ENCODE assay signal across 1 cellular context in the genomic region with DNA sequence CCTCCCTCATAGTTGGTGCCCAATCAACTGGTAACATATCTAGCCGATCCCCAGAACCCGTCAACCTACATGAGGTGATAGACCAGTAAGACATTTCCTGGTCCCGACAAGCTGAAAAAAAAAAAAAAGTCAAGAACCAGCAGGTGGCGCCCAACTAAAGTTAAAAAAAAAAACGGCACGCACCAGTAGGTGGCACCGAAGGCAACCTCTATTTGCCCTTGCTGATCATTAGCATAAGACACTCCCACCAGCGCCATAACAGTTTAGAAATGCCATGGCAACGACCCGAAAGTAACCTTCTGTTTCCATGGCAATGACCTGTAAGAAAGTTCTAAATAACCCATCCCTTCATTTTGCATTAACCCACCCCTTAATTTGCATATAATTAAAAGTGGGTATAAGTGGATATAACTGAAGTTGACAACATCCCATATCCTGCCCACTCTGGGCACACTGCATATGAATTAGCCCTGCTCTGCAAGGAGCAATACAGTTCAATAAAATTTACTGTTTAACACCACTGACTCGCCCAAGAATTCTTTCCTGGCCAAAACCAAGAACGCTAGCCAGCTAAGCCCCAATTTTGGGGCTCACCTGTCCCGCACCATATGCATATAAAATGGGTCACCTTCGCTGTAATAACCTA.
TF ChIP-seq lines count a peak whose summit lies in the region.

No MANE protein-coding gene starts in this region.

TF ChIP-seq in K562, 482 proteins besides CTCF, POLR2A, EP300 and RAD21 (continued from another document):
- TF ChIP-seq MGA (IDR thresholded peaks at IDR 0.05) (no peak), BCL6 (CRISPR knock-in tag; IDR thresholded peaks at IDR 0.05) (no peak), POLR2B (IDR thresholded peaks at IDR 0.05; ENCODE audit: low read depth, partially characterized antibody) (no peak), ZNF609 (CRISPR knock-in tag; IDR thresholded peaks at IDR 0.05; ENCODE audit: borderline replicate concordance) (no peak), DACH1 (IDR thresholded peaks at IDR 0.05; ENCODE audit: partially characterized antibody) (no peak), SLC30A9 (CRISPR knock-in tag; IDR thresholded peaks at IDR 0.05) (no peak), ESRRA (IDR thresholded peaks at IDR 0.05; ENCODE audit: borderline replicate concordance, low read depth) (peak; percentile 87), SAFB2 (IDR thresholded peaks at IDR 0.05; ENCODE audit: borderline replicate concordance, low read depth, low read length, severe bottlenecking) (no peak), YY1 (IDR thresholded peaks at IDR 0.05; ENCODE audit: borderline replicate concordance in 1 of 3, control insufficient read depth in 1 of 3, extremely low read depth in 1 of 3, insufficient read depth in 3 of 3, insufficient read length in 1 of 3, insufficient replicate concordance in 2 of 3, low read depth in 1 of 3, low read length in 2 of 3) (peak in 1 of 3 experiments; percentile 12), RFX1 (IDR thresholded peaks at IDR 0.05) (peak; percentile 84), NR2C1 (IDR thresholded peaks at IDR 0.05) (peak; percentile 29; the same call in 1 of the 2 replicates), NR2C1 (tag; IDR thresholded peaks at IDR 0.05) (peak; percentile 70), ZFP36 (IDR thresholded peaks at IDR 0.05; ENCODE audit: low read depth, low read length, partially characterized antibody) (no peak), CBX1 (IDR thresholded peaks at IDR 0.05; ENCODE audit: low read depth) (no peak), ZNF124 (CRISPR knock-in tag; IDR thresholded peaks at IDR 0.05) (no peak), ZNF384 (IDR thresholded peaks at IDR 0.05; ENCODE audit: low read depth, low read length) (peak; percentile 79), BMI1 (IDR thresholded peaks at IDR 0.05; ENCODE audit: low read length) (peak; percentile 63), ETV5 (CRISPR knock-in tag; IDR thresholded peaks at IDR 0.05; ENCODE audit: low read depth) (no peak)
- TF ChIP-seq, protein P1, sequence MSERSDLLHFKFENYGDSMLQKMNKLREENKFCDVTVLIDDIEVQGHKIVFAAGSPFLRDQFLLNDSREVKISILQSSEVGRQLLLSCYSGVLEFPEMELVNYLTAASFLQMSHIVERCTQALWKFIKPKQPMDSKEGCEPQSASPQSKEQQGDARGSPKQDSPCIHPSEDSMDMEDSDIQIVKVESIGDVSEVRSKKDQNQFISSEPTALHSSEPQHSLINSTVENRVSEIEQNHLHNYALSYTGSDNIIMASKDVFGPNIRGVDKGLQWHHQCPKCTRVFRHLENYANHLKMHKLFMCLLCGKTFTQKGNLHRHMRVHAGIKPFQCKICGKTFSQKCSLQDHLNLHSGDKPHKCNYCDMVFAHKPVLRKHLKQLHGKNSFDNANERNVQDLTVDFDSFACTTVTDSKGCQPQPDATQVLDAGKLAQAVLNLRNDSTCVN (CRISPR knock-in tag; IDR thresholded peaks at IDR 0.05): no peak
- TF ChIP-seq, protein P2, sequence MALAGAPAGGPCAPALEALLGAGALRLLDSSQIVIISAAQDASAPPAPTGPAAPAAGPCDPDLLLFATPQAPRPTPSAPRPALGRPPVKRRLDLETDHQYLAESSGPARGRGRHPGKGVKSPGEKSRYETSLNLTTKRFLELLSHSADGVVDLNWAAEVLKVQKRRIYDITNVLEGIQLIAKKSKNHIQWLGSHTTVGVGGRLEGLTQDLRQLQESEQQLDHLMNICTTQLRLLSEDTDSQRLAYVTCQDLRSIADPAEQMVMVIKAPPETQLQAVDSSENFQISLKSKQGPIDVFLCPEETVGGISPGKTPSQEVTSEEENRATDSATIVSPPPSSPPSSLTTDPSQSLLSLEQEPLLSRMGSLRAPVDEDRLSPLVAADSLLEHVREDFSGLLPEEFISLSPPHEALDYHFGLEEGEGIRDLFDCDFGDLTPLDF (CRISPR knock-in tag; IDR thresholded peaks at IDR 0.05): no peak
TF ChIP-seq in K562: peak in this region for 9.
